Comparison of ENCODE assay signal across 23 cellular contexts in the genomic region with DNA sequence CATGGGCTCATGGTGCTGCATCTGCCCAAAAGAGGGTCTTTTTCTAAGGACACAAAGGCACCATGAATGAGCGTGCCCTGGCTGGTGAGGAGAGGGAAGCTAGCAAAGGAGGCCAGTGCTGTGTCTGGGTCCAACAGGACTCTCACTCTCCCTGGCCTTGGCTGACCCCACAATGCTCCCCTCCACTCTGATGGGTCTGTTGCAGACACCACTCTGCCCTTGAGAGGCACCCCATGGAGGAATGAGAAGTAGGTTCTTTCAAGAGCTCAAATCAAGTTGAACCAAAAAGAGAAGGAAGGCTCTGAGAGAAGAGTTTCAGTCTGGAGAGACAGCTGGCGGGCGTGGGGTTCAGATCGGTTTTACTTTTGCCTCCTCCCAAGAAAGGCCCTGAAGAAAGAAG. TPM values are rescaled to one million over a fixed set of nuclear protein-coding genes. Genes with fewer than 3 reads are reported as not detected.
DNase-seq lines count a peak whose midpoint lies in the region; ATAC-seq and TF ChIP-seq lines count a peak whose summit lies in the region.
"Had no signal": no experiment of that assay in that cellular context is flagged by ENCODE, and none has a peak within 500 bp of the region (broad histone marks: within the 10 kb centered on the region; RNA-seq: fewer than 3 reads in every experiment).

No MANE protein-coding gene starts in this region.

- H3K9me3 Mint-ChIP-seq in activated CD8-positive, alpha-beta memory T cell treated with anti-CD3 and anti-CD28 coated beads, Interleukin-2, amount 10 ng/mL, durations not matched to agents 7 days and 5 days (ENCODE audit: low read depth) = no peaks in the 10 kb centered on the region
- H3K9me3 Mint-ChIP-seq in stimulated activated memory B cell treated with anti-CD40 and anti-IgM and Interleukin-4, amounts not matched to agents 10 μg/mL and 1 μg/mL and 100 μg/mL, for 72 hours = no peaks in the 10 kb centered on the region

- no peak for TF ChIP-seq CTCF in GM13977 (IDR thresholded peaks at IDR 0.05; ENCODE audit: extremely low read depth, insufficient read depth, missing control alignments)

- DNase-seq in activated CD8-positive, alpha-beta memory T cell treated with anti-CD3 and anti-CD28 coated beads, Interleukin-2, amount 10 ng/mL, durations not matched to agents 7 days and 5 days = peak; percentile 38
- DNase-seq in activated CD8-positive, alpha-beta memory T cell treated with anti-CD3 and anti-CD28 coated beads, Interleukin-2, amount 50 U/mL, for 4 hours = no peak
- DNase-seq in MV-4-11 (lab: John Stamatoyannopoulos, UW) (peak; percentile 62), ecto neural progenitor cell (ENCODE audit: low spot score) (peak; percentile 36), GM13977 (ENCODE audit: low spot score) (no peak), KBM-7 (no peak)
- DNase-seq in activated T-cell treated with anti-CD3 and anti-CD28 coated beads, Interleukin-2, amount 50 U/mL, for 48 hours = no peak
- DNase-seq: EL; GF-D8; MG63; NCI-H1048; NCI-H1417 treated with DMSO at 0.1 percent for 48 hours; NCI-H187; NCI-H69; NK-92 treated with Interleukin-12 subunit alpha and Interleukin-12 subunit beta, amount 100 ng/mL, for 24 hours; OCI-M1 had no signal

- peaks cover 26% of the 10 kb centered on the region for H3K4me1 Mint-ChIP-seq in activated CD8-positive, alpha-beta memory T cell treated with anti-CD3 and anti-CD28 coated beads, Interleukin-2, amount 10 ng/mL, durations not matched to agents 7 days and 5 days
- peaks cover 21% of the 10 kb centered on the region for H3K4me1 Mint-ChIP-seq in stimulated activated memory B cell treated with anti-CD40 and anti-IgM and Interleukin-4, amounts not matched to agents 10 μg/mL and 1 μg/mL and 100 μg/mL, for 72 hours

- no peak overlapping the region for H3K27ac Mint-ChIP-seq in activated CD8-positive, alpha-beta memory T cell treated with anti-CD3 and anti-CD28 coated beads, Interleukin-2, amount 10 ng/mL, durations not matched to agents 7 days and 5 days
- H3K27ac Mint-ChIP-seq in stimulated activated memory B cell treated with anti-CD40 and anti-IgM and Interleukin-4, amounts not matched to agents 10 μg/mL and 1 μg/mL and 100 μg/mL, for 72 hours = peak overlapping the region; percentile 30

- peaks cover 13% of the 10 kb centered on the region for H3K27me3 Mint-ChIP-seq in activated CD8-positive, alpha-beta memory T cell treated with anti-CD3 and anti-CD28 coated beads, Interleukin-2, amount 10 ng/mL, durations not matched to agents 7 days and 5 days
- H3K27me3 Mint-ChIP-seq in stimulated activated memory B cell treated with anti-CD40 and anti-IgM and Interleukin-4, amounts not matched to agents 10 μg/mL and 1 μg/mL and 100 μg/mL, for 72 hours = no peaks in the 10 kb centered on the region

- H3K36me3 Mint-ChIP-seq in activated CD8-positive, alpha-beta memory T cell treated with anti-CD3 and anti-CD28 coated beads, Interleukin-2, amount 10 ng/mL, durations not matched to agents 7 days and 5 days = peaks cover 2% of the 10 kb centered on the region
- no peaks in the 10 kb centered on the region for H3K36me3 Mint-ChIP-seq in stimulated activated memory B cell treated with anti-CD40 and anti-IgM and Interleukin-4, amounts not matched to agents 10 μg/mL and 1 μg/mL and 100 μg/mL, for 72 hours

- in situ Hi-C loops in GM13977 (cut with MboI; ENCODE audit: low pct_unique_long_range_greater_than_20kb, low sequenced_read_pairs, unreplicated experiment) = no loop called here
- in situ Hi-C loops in KBM-7 (cut with MboI; ENCODE audit: low pct_unique_long_range_greater_than_20kb, low sequenced_read_pairs) = no loop called here

- no peak for ATAC-seq in activated CD8-positive, alpha-beta memory T cell treated with anti-CD3 and anti-CD28 coated beads, Interleukin-2, amount 10 ng/mL, durations not matched to agents 7 days and 5 days
- no peak for ATAC-seq in stimulated activated memory B cell treated with anti-CD40 and anti-IgM and Interleukin-4, amounts not matched to agents 10 μg/mL and 1 μg/mL and 100 μg/mL, for 72 hours
- ATAC-seq: Right ventricle myocardium inferior had no signal

- CTCF ChIA-PET in activated CD8-positive, alpha-beta memory T cell treated with anti-CD3 and anti-CD28 coated beads, Interleukin-2, amount 10 ng/mL, durations not matched to agents 7 days and 5 days (lab: Charles Lee) = interaction anchor here (0.8 to 1.0 kb wide), 3 partner anchors 14 to 51 kb away, joined by 3 to 5 read pairs (median 3); no protein-coding TSS in a partner anchor

- H3K4me3 Mint-ChIP-seq in activated CD8-positive, alpha-beta memory T cell treated with anti-CD3 and anti-CD28 coated beads, Interleukin-2, amount 10 ng/mL, durations not matched to agents 7 days and 5 days = no peak overlapping the region
- H3K4me3 Mint-ChIP-seq in stimulated activated memory B cell treated with anti-CD40 and anti-IgM and Interleukin-4, amounts not matched to agents 10 μg/mL and 1 μg/mL and 100 μg/mL, for 72 hours = no peak overlapping the region

RNA-seq across cellular contexts. Expression of a gene that starts 18.4 kb away (rescaled TPM):
- total RNA-seq in activated CD8-positive, alpha-beta memory T cell treated with anti-CD3 and anti-CD28 coated beads, Interleukin-2, amount 10 ng/mL, durations not matched to agents 7 days and 5 days = not detected
- total RNA-seq: A172, H1, LHCN-M2, NCI-H460, Right ventricle myocardium inferior, SJSA1 had no signal

RNA-seq across cellular contexts. Expression of a gene that starts 44.6 kb away (rescaled TPM):
- 10 to 100 TPM; 11.4 to 14.5 TPM for total RNA-seq in activated CD8-positive, alpha-beta memory T cell treated with anti-CD3 and anti-CD28 coated beads, Interleukin-2, amount 10 ng/mL, durations not matched to agents 7 days and 5 days

RNA-seq across cellular contexts. Expression of a gene that starts 44.7 kb away (rescaled TPM):
- total RNA-seq in activated CD8-positive, alpha-beta memory T cell treated with anti-CD3 and anti-CD28 coated beads, Interleukin-2, amount 10 ng/mL, durations not matched to agents 7 days and 5 days = 1 to 10 TPM; 6.0 to 8.2 TPM

Comparison
In these comparisons a context has a peak if more than half of its experiments do, and no peak if none do; other contexts are left out.
1. DNase-seq: peak in activated CD8-positive, alpha-beta memory T cell treated with anti-CD3 and anti-CD28 coated beads, Interleukin-2, amount 10 ng/mL, durations not matched to agents 7 days and 5 days (single experiment), MV-4-11 (single experiment) and ecto neural progenitor cell (single experiment); none in activated CD8-positive, alpha-beta memory T cell treated with anti-CD3 and anti-CD28 coated beads, Interleukin-2, amount 50 U/mL, for 4 hours (single experiment), GM13977 (single experiment), KBM-7 (single experiment) and activated T-cell treated with anti-CD3 and anti-CD28 coated beads, Interleukin-2, amount 50 U/mL, for 48 hours (0 of 2).